Comparison of ENCODE assay signal across 15 cellular contexts in the genomic region with DNA sequence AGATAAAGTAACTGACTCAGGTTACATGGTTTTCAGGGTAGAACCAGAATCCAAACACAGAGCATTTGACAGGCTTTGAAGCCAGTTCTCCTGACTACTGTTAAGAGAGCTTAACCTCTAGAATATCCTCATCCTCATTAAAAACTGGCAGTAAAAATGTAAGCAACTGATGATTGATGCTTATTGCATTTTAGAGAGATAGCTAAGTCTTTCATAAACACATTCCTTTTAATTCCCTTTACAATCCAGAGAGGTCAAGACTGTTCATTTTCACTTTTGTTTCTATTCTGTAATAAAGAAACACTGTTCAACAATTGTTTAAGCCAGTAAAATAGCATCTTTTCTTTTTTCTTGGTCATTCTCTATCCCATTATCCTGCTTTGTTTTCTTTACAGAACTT. TPM values are rescaled to one million over a fixed set of nuclear protein-coding genes. Genes with fewer than 3 reads are reported as not detected.
DNase-seq lines count a peak whose midpoint lies in the region; TF ChIP-seq lines count a peak whose summit lies in the region.
"Had no signal": no experiment of that assay in that cellular context is flagged by ENCODE, and none has a peak within 500 bp of the region (broad histone marks: within the 10 kb centered on the region; RNA-seq: fewer than 3 reads in every experiment).

No MANE protein-coding gene starts in this region.

- TF ChIP-seq CTCF in VCaP (conservative IDR thresholded peaks at IDR 0.05) (no peak), fibroblast of the aortic adventitia (IDR thresholded peaks at IDR 0.05; ENCODE audit: insufficient read depth, low read length) (no peak), transverse colon (IDR thresholded peaks at IDR 0.05) (no peak), GM20000 (IDR thresholded peaks at IDR 0.05; ENCODE audit: extremely low read depth, missing control alignments) (no peak)

- H3K4me1 Mint-ChIP-seq in activated CD4-positive, alpha-beta T cell treated with anti-CD3 and anti-CD28 coated beads, Interleukin-2, amount 10 ng/mL, durations not matched to agents 24 days and 14 days, result peaks cover 14% of the 10 kb centered on the region
- H3K4me1 Mint-ChIP-seq: GM23338, IgD-negative memory B cell had no signal

- H3K4me1 ChIP-seq in transverse colon, result peaks cover 0 to 31% (median 3%) of the 10 kb centered on the region in 4 donors
- H3K4me1 ChIP-seq: psoas muscle had no signal

- H3K4me3 ChIP-seq in fibroblast of the aortic adventitia (ENCODE audit: low read depth, low read length), result no peak overlapping the region
- H3K4me3 ChIP-seq in transverse colon, result no peak overlapping the region
- H3K4me3 ChIP-seq: GM23338, psoas muscle had no signal

- H3K36me3 Mint-ChIP-seq in activated CD4-positive, alpha-beta T cell treated with anti-CD3 and anti-CD28 coated beads, Interleukin-2, amount 10 ng/mL, durations not matched to agents 24 days and 14 days (ENCODE audit: low read depth), result no peaks in the 10 kb centered on the region
- H3K36me3 Mint-ChIP-seq: activated naive CD8-positive, alpha-beta T cell treated with anti-CD3 and anti-CD28 coated beads, Interleukin-2, amount 10 ng/mL, durations not matched to agents 7 days and 5 days; IgD-negative memory B cell had no signal

- H3K9me3 ChIP-seq in transverse colon, result no peaks in the 10 kb centered on the region
- H3K9me3 ChIP-seq: psoas muscle had no signal

- no peaks in the 10 kb centered on the region for H3K9me3 Mint-ChIP-seq in activated CD4-positive, alpha-beta T cell treated with anti-CD3 and anti-CD28 coated beads, Interleukin-2, amount 10 ng/mL, durations not matched to agents 24 days and 14 days
- H3K9me3 Mint-ChIP-seq: activated naive CD8-positive, alpha-beta T cell treated with anti-CD3 and anti-CD28 coated beads, Interleukin-2, amount 10 ng/mL, durations not matched to agents 7 days and 5 days; GM23338 had no signal

- peak overlapping the region; percentile 18 for H3K27ac Mint-ChIP-seq in activated CD4-positive, alpha-beta T cell treated with anti-CD3 and anti-CD28 coated beads, Interleukin-2, amount 10 ng/mL, durations not matched to agents 24 days and 14 days
- H3K27ac Mint-ChIP-seq: activated naive CD8-positive, alpha-beta T cell treated with anti-CD3 and anti-CD28 coated beads, Interleukin-2, amount 10 ng/mL, durations not matched to agents 7 days and 5 days; GM23338; IgD-negative memory B cell had no signal

- H3K27ac ChIP-seq in VCaP (peak overlapping the region; percentile 96), transverse colon (peak overlapping the region in 3 of 4 donors; percentile 15 to 36 (median 23))
- H3K27ac ChIP-seq: psoas muscle had no signal

- intact Hi-C loops in activated CD4-positive, alpha-beta T cell treated with anti-CD3 and anti-CD28 coated beads, Interleukin-2, amount 10 ng/mL, durations not matched to agents 24 days and 14 days (cut with micrococcal nuclease), result loop anchor here (2.0 kb wide), 1 partner anchor 78 kb away; no protein-coding TSS in a partner anchor
- intact Hi-C loops in transverse colon (cut with DNase I; ENCODE audit: low total_unique reads), result no loop called here

- no peak overlapping the region for H3K4me3 Mint-ChIP-seq in activated CD4-positive, alpha-beta T cell treated with anti-CD3 and anti-CD28 coated beads, Interleukin-2, amount 10 ng/mL, durations not matched to agents 24 days and 14 days
- H3K4me3 Mint-ChIP-seq: activated naive CD8-positive, alpha-beta T cell treated with anti-CD3 and anti-CD28 coated beads, Interleukin-2, amount 10 ng/mL, durations not matched to agents 7 days and 5 days; GM23338; IgD-negative memory B cell had no signal

- in situ Hi-C loops in transverse colon (cut with MboI; ENCODE audit: low pct_ligation_motif_present in 1 of 4, low pct_unique_long_range_greater_than_20kb in 1 of 4, low sequenced_read_pairs in 3 of 4), result no loop called here

- peaks cover 5% of the 10 kb centered on the region for H3K27me3 Mint-ChIP-seq in activated CD4-positive, alpha-beta T cell treated with anti-CD3 and anti-CD28 coated beads, Interleukin-2, amount 10 ng/mL, durations not matched to agents 24 days and 14 days
- H3K27me3 Mint-ChIP-seq: IgD-negative memory B cell had no signal

- H3K36me3 ChIP-seq in transverse colon, result no peaks in the 10 kb centered on the region

- no peak for DNase-seq in activated CD4-positive, alpha-beta T cell treated with anti-CD3 and anti-CD28 coated beads, Interleukin-2, amount 10 ng/mL, durations not matched to agents 24 days and 14 days
- DNase-seq in activated CD4-positive, alpha-beta T cell treated with anti-CD3 and anti-CD28 coated beads, Interleukin-2, amount 50 U/mL, for 1 hour, result no peak
- DNase-seq in fibroblast of the aortic adventitia (ENCODE audit: low read depth) (peak; percentile 53), transverse colon (no peak), GM20000 (ENCODE audit: low spot score) (no peak), anterior cingulate cortex (lab: John Stamatoyannopoulos, UW) (no peak)
- no peak for DNase-seq in stimulated activated CD4-positive, alpha-beta T cell treated with anti-CD3 and anti-CD28 coated beads, Interleukin-15, amount 100 ng/mL, for 24 hours
- DNase-seq: activated naive CD8-positive, alpha-beta T cell treated with anti-CD3 and anti-CD28 coated beads, Interleukin-2, amount 10 ng/mL, durations not matched to agents 7 days and 5 days; activated T-cell treated with anti-CD3 and anti-CD28 coated beads, Interleukin-2, amount 50 U/mL, for 1 hour; NCI-H1092; psoas muscle had no signal

- TF ChIP-seq POLR2A in transverse colon (IDR thresholded peaks at IDR 0.05), result no peak

- H3K27me3 ChIP-seq in transverse colon, result no peaks in the 10 kb centered on the region

- no peak for TF ChIP-seq EP300 in transverse colon (IDR thresholded peaks at IDR 0.05; ENCODE audit: low read depth)

RNA-seq across cellular contexts. Expression of gene RAB27B, which starts 53.9 kb away (rescaled TPM):
- 0.33 and 0.45 TPM in 2 replicates for total RNA-seq in activated CD4-positive, alpha-beta T cell treated with anti-CD3 and anti-CD28 coated beads, Interleukin-2, amount 10 ng/mL, durations not matched to agents 24 days and 14 days
- total RNA-seq in fibroblast of the aortic adventitia (ENCODE audit: low replicate concordance) (1.7 and 38.0 TPM in 2 replicates), transverse colon (1 to 10 TPM; 1.2 to 6.0 (median 3.5) TPM)
- total RNA-seq: A673 had no signal
